Comparison of ENCODE assay signal across 9 cellular contexts in genomic region chr2:192555740-192556139, GRCh38.
"Had no signal": no experiment of that assay in that cellular context is flagged by ENCODE, and none has a peak within 500 bp of the region (broad histone marks: within the 10 kb centered on the region; RNA-seq: fewer than 3 reads in every experiment).

No MANE protein-coding gene starts in this region.

- H3K4me3 ChIP-seq: GM23248, HAP-1 had no signal

- H3K9me3 ChIP-seq: HAP-1 had no signal

- H3K36me3 ChIP-seq: HAP-1 had no signal

- H3K27ac ChIP-seq: GM23248 had no signal

- ATAC-seq: HCT116 had no signal

- DNase-seq: GM23248, GOT3, H7, HFFc6, Kasumi-1, KG1 had no signal

- H2AFZ ChIP-seq: GM23248 had no signal

- H3K9ac ChIP-seq: GM23248 had no signal

- H3K4me1 ChIP-seq: HAP-1 had no signal

- FAIRE-seq: HTR-8/SVneo had no signal
